18 cellular contexts compared by ENCODE assay signal in the genomic region with DNA sequence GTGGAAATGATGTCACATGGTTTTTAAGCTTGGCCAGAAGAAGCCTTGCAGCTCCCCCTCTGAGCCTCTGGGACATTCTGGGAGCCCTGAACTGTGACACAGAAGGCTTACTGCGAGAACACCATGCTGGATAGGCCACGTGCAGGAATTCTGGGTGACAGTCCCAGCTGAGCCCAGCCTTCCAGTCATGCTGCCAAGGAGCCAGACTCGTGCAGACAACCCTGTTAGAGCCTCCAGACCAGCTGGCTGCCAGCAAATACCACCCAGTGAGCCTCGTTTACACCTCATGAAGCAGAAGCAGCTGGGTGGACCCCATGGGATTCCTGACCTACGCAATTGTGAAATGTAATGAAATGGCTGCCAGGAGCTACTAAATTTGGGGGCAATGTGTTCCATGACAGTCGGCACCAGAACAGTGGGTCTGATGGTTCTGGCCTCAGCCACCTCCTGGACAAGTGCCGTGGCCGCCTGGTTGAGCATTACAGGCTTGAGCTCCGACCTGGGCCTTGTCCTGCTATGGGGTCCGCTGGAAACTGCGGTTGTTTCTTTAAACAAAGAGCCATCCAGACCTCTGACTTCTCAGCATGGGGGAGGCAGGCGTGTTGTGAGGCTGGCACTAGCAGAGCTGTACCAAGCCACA. TPM values are rescaled to one million over a fixed set of nuclear protein-coding genes. Genes with fewer than 3 reads are reported as not detected.
DNase-seq lines count a peak whose midpoint lies in the region; ATAC-seq and TF ChIP-seq lines count a peak whose summit lies in the region.
"Had no signal": no experiment of that assay in that cellular context is flagged by ENCODE, and none has a peak within 500 bp of the region (broad histone marks: within the 10 kb centered on the region; RNA-seq: fewer than 3 reads in every experiment).

No MANE protein-coding gene starts in this region.

- H2AK5ac ChIP-seq in mesenchymal stem cell (ENCODE audit: low read length, severe bottlenecking) = no peak overlapping the region

- H3K36me3 ChIP-seq in heart left ventricle = no peaks in the 10 kb centered on the region
- H3K36me3 ChIP-seq in mesenchymal stem cell (ENCODE audit: control insufficient read depth in 1 of 2, insufficient read depth in 2 of 2, low read depth in 1 of 2, low read length in 2 of 2) = no peaks in the 10 kb centered on the region
- no peaks in the 10 kb centered on the region for H3K36me3 ChIP-seq in gastrocnemius medialis

- H3K14ac ChIP-seq in mesenchymal stem cell (ENCODE audit: low read length in 2 of 2) = no peak overlapping the region

- no peak overlapping the region for H2BK120ac ChIP-seq in mesenchymal stem cell (ENCODE audit: low read depth, low read length)

- H3K27ac ChIP-seq in heart left ventricle (no peak overlapping the region), mesenchymal stem cell (ENCODE audit: low read length, poor library complexity, severe bottlenecking) (no peak overlapping the region), gastrocnemius medialis (no peak overlapping the region)
- H3K27ac ChIP-seq: 22Rv1, PC-9 had no signal

- H3K9me3 ChIP-seq in heart left ventricle (peaks cover 0 to 9% (median 0%) of the 10 kb centered on the region in 12 donors), mesenchymal stem cell (ENCODE audit: control insufficient read depth, low read length) (peaks cover 2% of the 10 kb centered on the region), gastrocnemius medialis (no peaks in the 10 kb centered on the region)

- H3K4ac ChIP-seq in mesenchymal stem cell (ENCODE audit: low read depth in 1 of 2, low read length in 2 of 2) = no peak overlapping the region

- H3K4me2 ChIP-seq in mesenchymal stem cell (ENCODE audit: low read length, poor library complexity, severe bottlenecking) = no peak overlapping the region
- H3K4me2 ChIP-seq: PC-9 had no signal

- no peak overlapping the region for H3K9ac ChIP-seq in mesenchymal stem cell (ENCODE audit: low read length)

- in situ Hi-C loops in gastrocnemius medialis (cut with MboI; ENCODE audit: low sequenced_read_pairs in 4 of 4) = loop anchor here in 1 of 4 donors (25.0 kb wide), 1 partner anchor 119 kb away; no protein-coding TSS in a partner anchor

- H3K23ac ChIP-seq in mesenchymal stem cell (ENCODE audit: low read length in 2 of 2) = no peak overlapping the region

- TF ChIP-seq CTCF in heart left ventricle (IDR thresholded peaks at IDR 0.05) = no peak
- TF ChIP-seq CTCF in gastrocnemius medialis (IDR thresholded peaks at IDR 0.05 in 4 of 5, conservative IDR thresholded peaks at IDR 0.05 in 1 of 5) = no peak

- H3K4me3 ChIP-seq in heart left ventricle (no peak overlapping the region), mesenchymal stem cell (ENCODE audit: insufficient read depth in 1 of 2, low read depth in 1 of 2, low read length in 2 of 2) (no peak overlapping the region), gastrocnemius medialis (no peak overlapping the region)
- H3K4me3 ChIP-seq: GM12878, PC-9 had no signal

- H2BK5ac ChIP-seq in mesenchymal stem cell (ENCODE audit: low read depth, low read length, poor library complexity, severe bottlenecking) = no peak overlapping the region

- no peak overlapping the region for H4K91ac ChIP-seq in mesenchymal stem cell (ENCODE audit: low read length)

- H3K4me1 ChIP-seq in heart left ventricle (no peaks in the 10 kb centered on the region), mesenchymal stem cell (ENCODE audit: control insufficient read depth, insufficient read depth, low read depth, low read length) (no peaks in the 10 kb centered on the region), gastrocnemius medialis (no peaks in the 10 kb centered on the region)
- H3K4me1 ChIP-seq: Caco-2 had no signal

- no peak overlapping the region for H4K8ac ChIP-seq in mesenchymal stem cell (ENCODE audit: low read length)

- H2BK12ac ChIP-seq in mesenchymal stem cell (ENCODE audit: low read length in 2 of 2) = no peak overlapping the region

- H2BK15ac ChIP-seq in mesenchymal stem cell (ENCODE audit: low read depth, poor library complexity, severe bottlenecking) = peak overlapping the region; percentile 21

- TF ChIP-seq POLR2A in heart left ventricle (IDR thresholded peaks at IDR 0.05) (no peak), gastrocnemius medialis (IDR thresholded peaks at IDR 0.05) (no peak)

- no peak overlapping the region for H3K18ac ChIP-seq in mesenchymal stem cell (ENCODE audit: low read depth in 1 of 2, low read length in 2 of 2)

- H3K27me3 ChIP-seq in heart left ventricle (no peaks in the 10 kb centered on the region), mesenchymal stem cell (ENCODE audit: control insufficient read depth in 1 of 2, insufficient read depth in 1 of 2, low read length in 2 of 2) (peaks cover 15 to 32% of the 10 kb centered on the region in 2 experiments), gastrocnemius medialis (peaks cover 0 to 2% (median 0%) of the 10 kb centered on the region in 3 donors)

- intact Hi-C loops in heart left ventricle (cut with DNase I) = no loop called here
- intact Hi-C loops in gastrocnemius medialis (cut with DNase I; ENCODE audit: low total_unique reads) = no loop called here

- H3K79me1 ChIP-seq in mesenchymal stem cell (replicated peaks; ENCODE audit: low read length, poor library complexity, severe bottlenecking) = no peaks in the 10 kb centered on the region

- peak; percentile 53 for DNase-seq in NCI-H1694 (lab: John Stamatoyannopoulos, UW)
- DNase-seq in NCI-H1694 treated with DMSO at 0.1 percent for 48 hours (lab: John Stamatoyannopoulos, UW) = no peak
- DNase-seq in heart left ventricle = peak in 3 of 5 donors; percentile 21 to 48 (median 39)
- DNase-seq in mesenchymal stem cell = no peak
- no peak for DNase-seq in gastrocnemius medialis
- no peak for DNase-seq in NCI-H526 treated with DMSO at 0.1 percent for 48 hours (lab: John Stamatoyannopoulos, UW)
- no peak for DNase-seq in NCI-H226
- DNase-seq: Caco-2, DMS53, H9, Karpas-422, NCI-H2081, NCI-H2227 treated with DMSO at 0.1 percent for 48 hours, NCI-H774, PC-9 had no signal

- 78 to 88% (median 83%) methylated on average over 9 to 12 of the region's 12 CpGs for WGBS in heart left ventricle, 4 donors
- 71% methylated on average over 12 of the region's 12 CpGs for WGBS in mesenchymal stem cell

- H2AFZ ChIP-seq in mesenchymal stem cell (ENCODE audit: low read depth, low read length) = no peak overlapping the region
- H2AFZ ChIP-seq: PC-9 had no signal

- ATAC-seq in heart left ventricle = peak in 2 of 4 donors; percentile 59 to 76
- ATAC-seq in gastrocnemius medialis = peak; percentile 33 to 50
- no peak for ATAC-seq in HG03378 (IDR thresholded peaks at IDR 0.05; ENCODE audit: unreplicated experiment)
- ATAC-seq: GM12878 had no signal

RNA-seq across cellular contexts. Expression of gene RXRA, which starts 19.6 kb away (rescaled TPM):
- total RNA-seq in heart left ventricle (10 to 100 TPM; 45.5 to 87.9 (median 52.9) TPM), gastrocnemius medialis (100 to 1,000 TPM in 3 of 4 donors, 10 to 100 TPM in 1; 70.8 to 224 (median 160) TPM)
- 10 to 100 TPM; 54.9 to 55.8 TPM for polyA plus RNA-seq in heart left ventricle
- 37.8 TPM for polyA plus RNA-seq in mesenchymal stem cell (2013, experiment 1 of 2)
- 38.3 TPM for polyA plus RNA-seq in mesenchymal stem cell (2013, experiment 2 of 2)

Comparison
In these comparisons a context has a peak if more than half of its experiments do, and no peak if none do; other contexts are left out.
1. DNase-seq: peak in NCI-H1694 (single experiment) and heart left ventricle (3 of 5); none in NCI-H1694 treated with DMSO at 0.1 percent for 48 hours (single experiment), mesenchymal stem cell (single experiment), gastrocnemius medialis (0 of 2), NCI-H526 treated with DMSO at 0.1 percent for 48 hours (single experiment) and NCI-H226 (single experiment).